Comparison of ENCODE assay signal across 9 cellular contexts in the genomic region with DNA sequence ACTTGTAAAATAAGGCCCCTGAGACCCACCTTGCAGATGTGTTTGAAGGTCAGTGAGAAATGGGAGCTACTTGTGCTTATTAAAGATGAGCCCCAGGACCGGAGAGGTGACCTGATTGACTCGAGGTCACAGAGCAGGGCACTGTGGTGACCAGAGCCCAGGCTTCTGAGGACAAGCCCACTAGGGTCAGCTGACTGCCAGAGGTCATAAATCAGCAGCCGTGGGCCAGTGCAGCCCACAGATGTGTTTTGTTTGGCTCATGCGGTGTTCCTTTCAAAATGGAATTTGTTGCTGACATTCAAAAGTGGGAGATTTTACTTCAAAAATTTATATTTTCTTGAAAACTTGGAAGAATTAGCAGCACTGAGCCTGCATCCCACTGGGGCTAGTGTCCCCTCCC. TPM values are rescaled to one million over a fixed set of nuclear protein-coding genes. Genes with fewer than 3 reads are reported as not detected.
DNase-seq lines count a peak whose midpoint lies in the region; ATAC-seq and TF ChIP-seq lines count a peak whose summit lies in the region.
"Had no signal": no experiment of that assay in that cellular context is flagged by ENCODE, and none has a peak within 500 bp of the region (broad histone marks: within the 10 kb centered on the region; RNA-seq: fewer than 3 reads in every experiment).

No MANE protein-coding gene starts in this region.

- H3K18ac ChIP-seq in neuronal stem cell (ENCODE audit: low read length): peak overlapping the region; percentile 73

- CTCF ChIA-PET in A673 (lab: Charles Lee): no interaction called here

- no peak overlapping the region for H3K4me2 ChIP-seq in neuronal stem cell (ENCODE audit: insufficient read depth, low read length, poor library complexity, severe bottlenecking)
- H3K4me2 ChIP-seq: KMS-11 had no signal

- TF ChIP-seq CTCF in A673 (conservative IDR thresholded peaks at IDR 0.05; ENCODE audit: low read depth, low read length): no peak
- TF ChIP-seq CTCF in cardiac muscle cell (IDR thresholded peaks at IDR 0.05; ENCODE audit: low read depth, low read length): no peak

- peaks cover 8% of the 10 kb centered on the region for H3K4me1 ChIP-seq in A673 (ENCODE audit: insufficient read depth, low read length, poor library complexity, severe bottlenecking)
- peaks cover 42% of the 10 kb centered on the region for H3K4me1 ChIP-seq in SJCRH30
- peaks cover 26% of the 10 kb centered on the region for H3K4me1 ChIP-seq in cardiac muscle cell (ENCODE audit: low read depth)
- peaks cover 33 to 67% of the 10 kb centered on the region in 2 donors for H3K4me1 ChIP-seq in neuronal stem cell (ENCODE audit: control insufficient read depth in 2 of 2, insufficient read depth in 1 of 2, low read depth in 1 of 2, low read length in 2 of 2)

- no peak for ATAC-seq in GM21717 (IDR thresholded peaks at IDR 0.05; ENCODE audit: unreplicated experiment)
- no peak for ATAC-seq in HG03280 (IDR thresholded peaks at IDR 0.05; ENCODE audit: unreplicated experiment)

- no peak overlapping the region for H3K4ac ChIP-seq in neuronal stem cell (ENCODE audit: low read length)

- no peaks in the 10 kb centered on the region for H3K79me1 ChIP-seq in neuronal stem cell (ENCODE audit: low read depth, low read length)

- H3K36me3 ChIP-seq in A673 (ENCODE audit: insufficient read depth, low read length, poor library complexity, severe bottlenecking) (no peaks in the 10 kb centered on the region), SJCRH30 (no peaks in the 10 kb centered on the region), cardiac muscle cell (no peaks in the 10 kb centered on the region), neuronal stem cell (replicated peaks in 1 of 2; ENCODE audit: control insufficient read depth in 2 of 2, insufficient read depth in 2 of 2, low read length in 2 of 2) (peaks cover 0 to 2% of the 10 kb centered on the region in 2 donors)

- H4K91ac ChIP-seq in neuronal stem cell (ENCODE audit: low read depth, low read length, poor library complexity): no peak overlapping the region

- no peaks in the 10 kb centered on the region for H3K27me3 ChIP-seq in A673 (replicated peaks; ENCODE audit: insufficient read depth, low read depth, low read length, poor library complexity)
- no peaks in the 10 kb centered on the region for H3K27me3 ChIP-seq in SJCRH30
- H3K27me3 ChIP-seq in cardiac muscle cell: no peaks in the 10 kb centered on the region
- no peaks in the 10 kb centered on the region for H3K27me3 ChIP-seq in neuronal stem cell (ENCODE audit: control insufficient read depth in 3 of 3, insufficient read depth in 3 of 3, low read depth in 1 of 3, low read length in 3 of 3)

- peak overlapping the region; percentile 93 for H2BK120ac ChIP-seq in neuronal stem cell (ENCODE audit: low read depth, low read length)

- H4K8ac ChIP-seq in neuronal stem cell (ENCODE audit: low read depth, low read length): no peak overlapping the region

- H3K4me3 ChIP-seq in A673 (ENCODE audit: low read depth, low read length, poor library complexity, severe bottlenecking): no peak overlapping the region
- no peak overlapping the region for H3K4me3 ChIP-seq in SJCRH30
- H3K4me3 ChIP-seq in cardiac muscle cell: no peak overlapping the region
- H3K4me3 ChIP-seq in neuronal stem cell (ENCODE audit: low read length in 2 of 2): no peak overlapping the region

- H2AK5ac ChIP-seq in neuronal stem cell (ENCODE audit: low read depth, low read length): peak overlapping the region; percentile 6

- POLR2A ChIA-PET in A673 (lab: Charles Lee; ENCODE audit: low non-redundant PET): interaction anchor here (0.6 kb wide), 1 partner anchor 167 kb away, joined by 4 read pairs; no protein-coding TSS in a partner anchor

- H3K14ac ChIP-seq in neuronal stem cell (ENCODE audit: low read length): no peak overlapping the region

- in situ Hi-C loops in ACHN (cut with HindIII; ENCODE audit: low pct_ligation_motif_present, low pct_unique_long_range_greater_than_20kb, low sequenced_read_pairs): no loop called here

- peak overlapping the region; percentile 45 for H3K27ac ChIP-seq in A673 (ENCODE audit: low read depth, low read length, poor library complexity, severe bottlenecking)
- peak overlapping the region; percentile 70 for H3K27ac ChIP-seq in SJCRH30
- H3K27ac ChIP-seq in cardiac muscle cell: peak overlapping the region; percentile 98
- H3K27ac ChIP-seq in neuronal stem cell (replicated peaks; ENCODE audit: low read length): peak overlapping the region; percentile 98
- H3K27ac ChIP-seq: KMS-11 had no signal

- H2BK12ac ChIP-seq in neuronal stem cell (ENCODE audit: low read length): peak overlapping the region; percentile 12

- H3K9ac ChIP-seq in neuronal stem cell (ENCODE audit: low read depth, low read length, poor library complexity): no peak overlapping the region
- H3K9ac ChIP-seq: KMS-11 had no signal

- H2BK15ac ChIP-seq in neuronal stem cell (ENCODE audit: low read length): no peak overlapping the region

- intact Hi-C loops in A673 (cut with micrococcal nuclease; ENCODE audit: unreplicated experiment): no loop called here

- DNase-seq in A673 (ENCODE audit: low spot score) (no peak), SJCRH30 (no peak), cardiac muscle cell (ENCODE audit: low read depth in 1 of 2, low spot score in 1 of 2) (peak in 1 of 2 donors; percentile 29), neuronal stem cell (ENCODE audit: low spot score) (no peak), erythroblast (lab: John Stamatoyannopoulos, UW) (no peak), ACHN (no peak)

- BruUV-seq in A673 (replicated peaks; lab: Mats Ljungman, UMichigan): no TSS peak

- peak overlapping the region; percentile 85 for H2BK5ac ChIP-seq in neuronal stem cell (ENCODE audit: low read length)

- WGBS in neuronal stem cell (ENCODE audit: extremely low coverage in 2 of 2, insufficient read length in 2 of 2, insufficient replicate concordance in 1 of 2), 2 donors: no CpG with 5 or more reads among the region's 4 CpGs

- H2AFZ ChIP-seq in neuronal stem cell (ENCODE audit: low read length): peak overlapping the region; percentile 92

- H3K9me3 ChIP-seq in A673 (ENCODE audit: low read depth, low read length, poor library complexity, severe bottlenecking) (no peaks in the 10 kb centered on the region), SJCRH30 (replicated peaks) (no peaks in the 10 kb centered on the region), cardiac muscle cell (ENCODE audit: low read depth) (no peaks in the 10 kb centered on the region), neuronal stem cell (replicated peaks in 1 of 2; ENCODE audit: control insufficient read depth in 2 of 2, insufficient read depth in 1 of 2, low read depth in 1 of 2, low read length in 2 of 2) (no peaks in the 10 kb centered on the region)

- no peak for TF ChIP-seq POLR2A in erythroblast (IDR thresholded peaks at IDR 0.05; ENCODE audit: low read length)

- H3K23ac ChIP-seq in neuronal stem cell (ENCODE audit: low read depth, low read length, poor library complexity): no peak overlapping the region

RNA-seq across cellular contexts. Expression of a gene that starts 24.5 kb away (rescaled TPM):
- 5.9 and 10.7 TPM in 2 replicates for total RNA-seq in A673 (2021)
- total RNA-seq in SJCRH30 (2014; rRNA removed; shearing (Covaris generic)): 2.6 and 2.9 TPM in 2 replicates
- 15.2 and 22.0 TPM in 2 replicates for total RNA-seq in cardiac muscle cell
- polyA plus RNA-seq in cardiac muscle cell: 9.7 and 12.5 TPM in 2 replicates
- polyA plus RNA-seq in neuronal stem cell (2013, experiment 1 of 2): 12.3 TPM
- polyA plus RNA-seq in neuronal stem cell (2013, experiment 2 of 2): 12.4 TPM

Comparison
In these comparisons a context has a peak if more than half of its experiments do, and no peak if none do; other contexts are left out.
1. H3K27ac ChIP-seq: peak in every context shown above with its lines; median percentile 98 in cardiac muscle cell; 98 in neuronal stem cell; 70 in SJCRH30; 45 in A673.